ENCODE assay signal across 25 cellular contexts in the genomic region with DNA sequence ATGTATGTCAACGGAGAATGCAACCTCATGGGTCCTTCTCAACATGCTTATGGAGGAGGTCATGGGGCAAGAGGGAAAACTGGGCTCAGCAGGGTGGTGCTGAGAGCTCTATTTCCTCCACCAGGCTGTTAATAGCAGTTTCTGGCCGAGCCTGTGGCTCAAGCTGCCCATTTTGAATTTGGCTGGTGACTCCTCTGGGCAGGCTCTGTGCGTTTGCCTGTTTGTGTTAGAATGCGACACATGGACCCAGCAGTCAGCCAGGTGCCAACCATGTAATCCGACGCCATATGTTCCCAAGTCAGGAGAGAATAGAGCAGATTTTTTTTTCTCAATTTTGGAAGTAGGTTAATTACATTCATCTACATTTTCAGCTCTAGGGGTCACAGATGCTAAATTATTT.
"Had no signal": no experiment of that assay in that cellular context is flagged by ENCODE, and none has a peak within 500 bp of the region (broad histone marks: within the 10 kb centered on the region; RNA-seq: fewer than 3 reads in every experiment).

No MANE protein-coding gene starts in this region.

- H3K27ac ChIP-seq: gastroesophageal sphincter, heart right ventricle, left ventricle myocardium inferior, right atrium auricular region, tibial nerve, vagina had no signal

- H3K36me3 Mint-ChIP-seq: brain had no signal

- H3K9me3 ChIP-seq: gastroesophageal sphincter, heart right ventricle, left ventricle myocardium inferior, right atrium auricular region, tibial nerve, vagina had no signal

- H3K4me1 Mint-ChIP-seq: activated naive CD8-positive, alpha-beta T cell treated with anti-CD3 and anti-CD28 coated beads, Interleukin-2, amount 50 U/mL, for 24 hours; neural crest cell had no signal

- H3K4me3 ChIP-seq: gastroesophageal sphincter, heart right ventricle, left ventricle myocardium inferior, right atrium auricular region, tibial nerve, vagina had no signal

- H3K27me3 ChIP-seq: gastroesophageal sphincter, heart right ventricle, right atrium auricular region, tibial nerve, vagina had no signal

- H3K4me1 ChIP-seq: gastroesophageal sphincter, heart right ventricle, left ventricle myocardium inferior, right atrium auricular region, tibial nerve, vagina had no signal

- H3K27ac Mint-ChIP-seq: activated CD8-positive, alpha-beta T cell treated with anti-CD3 and anti-CD28 coated beads for 36 hours; activated naive CD4-positive, alpha-beta T cell treated with anti-CD3 and anti-CD28 coated beads for 36 hours; activated naive CD8-positive, alpha-beta T cell treated with anti-CD3 and anti-CD28 coated beads, Interleukin-2, amount 50 U/mL, for 24 hours; activated T-cell treated with anti-CD3 and anti-CD28 coated beads, Interleukin-2, amount 50 U/mL, for 24 hours; activated T-helper 2 cell treated with anti-CD3 and anti-CD28 coated beads, Interferon-gamma antibody, Interleukin-2, Interleukin-4, amounts not matched to agents 10 μg/mL and 5 μg/mL and 100 μg/mL, durations not matched to agents 14 hours and 24 hours and 36 hours; brain; progenitor cell of endocrine pancreas had no signal

- H3K9me3 Mint-ChIP-seq: activated CD8-positive, alpha-beta T cell treated with anti-CD3 and anti-CD28 coated beads for 36 hours; activated naive CD4-positive, alpha-beta T cell treated with anti-CD3 and anti-CD28 coated beads for 36 hours; activated naive CD8-positive, alpha-beta T cell treated with anti-CD3 and anti-CD28 coated beads, Interleukin-2, amount 50 U/mL, for 24 hours; activated T-cell treated with anti-CD3 and anti-CD28 coated beads, Interleukin-2, amount 50 U/mL, for 24 hours; activated T-helper 2 cell treated with anti-CD3 and anti-CD28 coated beads, Interferon-gamma antibody, Interleukin-2, Interleukin-4, amounts not matched to agents 10 μg/mL and 5 μg/mL and 100 μg/mL, durations not matched to agents 14 hours and 24 hours and 36 hours; neural crest cell had no signal

- H3K36me3 ChIP-seq: gastroesophageal sphincter, heart right ventricle, left ventricle myocardium inferior, right atrium auricular region, tibial nerve, vagina had no signal

- ATAC-seq: activated CD8-positive, alpha-beta T cell treated with anti-CD3 and anti-CD28 coated beads for 36 hours; activated naive CD8-positive, alpha-beta T cell treated with anti-CD3 and anti-CD28 coated beads, Interleukin-2, amount 50 U/mL, for 24 hours; gastroesophageal sphincter; heart right ventricle; stimulated activated naive CD8-positive, alpha-beta T cell treated with anti-CD3 and anti-CD28 coated beads, Interleukin-15, Interleukin-2, amounts not matched to agents 100 U/mL and 50 U/mL, for 24 hours had no signal

- H3K4me3 Mint-ChIP-seq: activated CD8-positive, alpha-beta T cell treated with anti-CD3 and anti-CD28 coated beads for 36 hours; activated naive CD4-positive, alpha-beta T cell treated with anti-CD3 and anti-CD28 coated beads for 36 hours; activated naive CD8-positive, alpha-beta T cell treated with anti-CD3 and anti-CD28 coated beads, Interleukin-2, amount 50 U/mL, for 24 hours; activated T-cell treated with anti-CD3 and anti-CD28 coated beads, Interleukin-2, amount 50 U/mL, for 24 hours; brain; neural crest cell had no signal

- DNase-seq: activated CD4-positive, alpha-beta T cell treated with anti-CD3 and anti-CD28 coated beads for 48 hours; activated CD4-positive, CD25-positive, alpha-beta regulatory T cell; activated CD8-positive, alpha-beta T cell treated with anti-CD3 and anti-CD28 coated beads for 36 hours; activated naive CD4-positive, alpha-beta T cell treated with anti-CD3 and anti-CD28 coated beads for 36 hours; activated naive CD8-positive, alpha-beta T cell treated with anti-CD3 and anti-CD28 coated beads, Interleukin-2, amount 50 U/mL, for 24 hours; activated T-cell treated with anti-CD3 and anti-CD28 coated beads, Interleukin-2, amount 50 U/mL, for 24 hours; central memory CD4-positive, alpha-beta T cell; cortex of kidney; erythroblast; heart right ventricle; left ventricle myocardium inferior; mammary epithelial cell; midbrain; stimulated activated CD4-positive, alpha-beta T cell treated with anti-CD3 and anti-CD28 coated beads, Interleukin-12 subunit alpha, Interleukin-12 subunit beta, amount 100 ng/mL, for 4 hours; stimulated activated CD4-positive, alpha-beta T cell treated with anti-CD3 and anti-CD28 coated beads, Interleukin-1b, Interleukin-23, amount 100 ng/mL, for 48 hours; stimulated activated CD8-positive, alpha-beta memory T cell treated with anti-CD3 and anti-CD28 coated beads, Interleukin-4, amount 100 ng/mL, for 48 hours; stimulated activated naive CD8-positive, alpha-beta T cell treated with anti-CD3 and anti-CD28 coated beads, Interleukin-15, Interleukin-2, amounts not matched to agents 100 U/mL and 50 U/mL, for 24 hours had no signal
